8 cellular contexts compared by ENCODE assay signal in the genomic region with DNA sequence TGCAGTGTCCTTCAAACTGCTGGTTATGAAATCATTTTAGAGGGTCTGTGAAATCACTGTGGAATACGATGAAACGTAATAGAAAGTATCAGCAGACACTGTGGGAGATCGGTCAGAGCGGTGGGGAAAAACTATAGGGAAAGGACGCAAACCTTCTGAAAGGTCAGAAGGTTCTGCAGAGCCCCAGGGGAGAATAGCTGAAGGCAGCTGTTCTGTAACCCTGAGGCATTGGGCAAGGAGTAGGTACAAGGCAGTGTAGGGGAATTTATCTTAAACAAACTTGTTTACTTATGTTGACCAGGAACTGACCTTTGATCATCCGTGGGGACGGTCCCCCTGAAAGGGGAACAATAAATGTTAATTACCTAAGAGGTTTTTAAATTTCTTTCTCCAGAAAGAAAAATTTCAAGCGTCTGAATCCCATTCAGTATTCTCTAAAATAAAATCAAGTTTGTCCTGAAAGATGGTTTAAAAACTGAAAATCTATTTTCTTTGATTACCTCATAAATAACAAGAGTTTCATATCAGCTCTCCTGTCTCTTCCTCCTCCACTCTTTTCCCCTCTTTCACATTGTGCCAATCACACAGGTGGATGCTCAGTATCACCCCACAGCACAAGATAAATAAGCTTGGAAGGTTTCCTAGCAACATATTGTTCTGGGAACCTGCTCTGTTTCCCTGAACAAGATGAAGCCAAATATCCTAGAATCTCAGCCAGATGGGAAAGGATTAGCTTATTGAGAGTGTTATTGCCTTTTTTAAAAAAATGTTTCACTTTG. TPM values are rescaled to one million over a fixed set of nuclear protein-coding genes. Genes with fewer than 3 reads are reported as not detected.
DNase-seq lines count a peak whose midpoint lies in the region; ATAC-seq and TF ChIP-seq lines count a peak whose summit lies in the region.

No MANE protein-coding gene starts in this region.

- no peaks in the 10 kb centered on the region for H3K27me3 Mint-ChIP-seq in CD4-positive, alpha-beta memory T cell

- no peak for DNase-seq in CD4-positive, alpha-beta memory T cell
- DNase-seq in NCI-H187 (lab: John Stamatoyannopoulos, UW) (peak; percentile 27 to 37), colonic mucosa (peak; percentile 70), GDM1 (lab: John Stamatoyannopoulos, UW) (no peak), activated T-cell treated with anti-CD3 and anti-CD28 coated beads for 4 hours (no peak), AG08396 (ENCODE audit: low spot score) (no peak)
- DNase-seq in stimulated activated CD4-positive, alpha-beta T cell treated with anti-CD3 and anti-CD28 coated beads, Interleukin-4, amount 100 ng/mL, for 1 hour, result no peak

- ATAC-seq in GM21576 (IDR thresholded peaks at IDR 0.05; ENCODE audit: unreplicated experiment), result peak; percentile 49

- peak overlapping the region in 1 of 8 donors; percentile 12 for H3K4me3 Mint-ChIP-seq in CD4-positive, alpha-beta memory T cell

- peaks cover 4 to 8% of the 10 kb centered on the region in 2 donors for H3K36me3 Mint-ChIP-seq in CD4-positive, alpha-beta memory T cell

- H3K27ac ChIP-seq in CD4-positive, alpha-beta memory T cell (ENCODE audit: low read depth, low read length), result no peak overlapping the region
- peak overlapping the region; percentile 82 for H3K27ac ChIP-seq in colonic mucosa

- no peaks in the 10 kb centered on the region for H3K9me3 ChIP-seq in CD4-positive, alpha-beta memory T cell (ENCODE audit: control insufficient read depth in 1 of 2, low read length in 2 of 2)
- no peaks in the 10 kb centered on the region for H3K9me3 ChIP-seq in colonic mucosa

- peaks cover 35% of the 10 kb centered on the region for H3K4me1 ChIP-seq in CD4-positive, alpha-beta memory T cell (ENCODE audit: insufficient read depth, low read length)
- H3K4me1 ChIP-seq in colonic mucosa, result peaks cover 12% of the 10 kb centered on the region

- POLR2A ChIA-PET in CD4-positive, alpha-beta memory T cell (lab: Charles Lee; ENCODE audit: partially characterized antibody), result interaction anchor here (1.6 to 3.0 kb wide), 2 partner anchors 11 to 45 kb away, joined by 7 to 14 read pairs; no protein-coding TSS in a partner anchor

- no peaks in the 10 kb centered on the region for H3K36me3 ChIP-seq in CD4-positive, alpha-beta memory T cell (ENCODE audit: insufficient read depth, low read length)
- no peaks in the 10 kb centered on the region for H3K36me3 ChIP-seq in colonic mucosa

- no peaks in the 10 kb centered on the region for H3K9me3 Mint-ChIP-seq in CD4-positive, alpha-beta memory T cell

- H3K4me1 Mint-ChIP-seq in CD4-positive, alpha-beta memory T cell, result peaks cover 31 to 43% (median 40%) of the 10 kb centered on the region in 4 donors

- no peak for TF ChIP-seq CTCF in colonic mucosa (IDR thresholded peaks at IDR 0.05)

- intact Hi-C loops in CD4-positive, alpha-beta memory T cell (cut with micrococcal nuclease), result no loop called here
- intact Hi-C loops in colonic mucosa (cut with DNase I), result no loop called here

- peak overlapping the region; percentile 14 to 90 (median 61) for H3K27ac Mint-ChIP-seq in CD4-positive, alpha-beta memory T cell

- no peak overlapping the region for H3K4me3 ChIP-seq in CD4-positive, alpha-beta memory T cell (ENCODE audit: low read length in 2 of 2)
- no peak overlapping the region for H3K4me3 ChIP-seq in colonic mucosa

- no peaks in the 10 kb centered on the region for H3K27me3 ChIP-seq in CD4-positive, alpha-beta memory T cell (ENCODE audit: insufficient read depth, low read length)
- H3K27me3 ChIP-seq in colonic mucosa, result no peaks in the 10 kb centered on the region

- peak overlapping the region in 1 of 2 donors; percentile 1 for H3K9ac ChIP-seq in colonic mucosa (ENCODE audit: low read depth in 2 of 2, low read length in 2 of 2)

- CTCF ChIA-PET in CD4-positive, alpha-beta memory T cell (lab: Charles Lee; ENCODE audit: partially characterized antibody), result interaction anchor here (0.6 to 1.4 kb wide), 3 partner anchors 10 to 20 kb away, joined by 3 to 5 read pairs (median 3); no protein-coding TSS in a partner anchor

RNA-seq across cellular contexts. Expression of a gene that starts 45.9 kb away (rescaled TPM):
- total RNA-seq in CD4-positive, alpha-beta memory T cell, result 100 to 1,000 TPM in 1 of 2 experiments, 10 to 100 TPM in 1; 98.3 to 105 TPM
- polyA plus RNA-seq in CD4-positive, alpha-beta memory T cell, result 100 to 1,000 TPM; 161 to 226 TPM
- total RNA-seq in colonic mucosa, result 100 to 1,000 TPM in 1 of 2 donors, 10 to 100 TPM in 1; 66.9 to 182 TPM

Comparison
In these comparisons a context has a peak if more than half of its experiments do, and no peak if none do; other contexts are left out.
1. DNase-seq: peak in NCI-H187 (2 of 2) and colonic mucosa (single experiment); none in CD4-positive, alpha-beta memory T cell (0 of 5), GDM1 (single experiment), activated T-cell treated with anti-CD3 and anti-CD28 coated beads for 4 hours (single experiment), stimulated activated CD4-positive, alpha-beta T cell treated with anti-CD3 and anti-CD28 coated beads, Interleukin-4, amount 100 ng/mL, for 1 hour (single experiment) and AG08396 (single experiment).